8 cellular contexts compared by ENCODE assay signal in genomic region chr6:4647414-4648365, GRCh38.
DNase-seq lines count a peak whose midpoint lies in the region; ATAC-seq and TF ChIP-seq lines count a peak whose summit lies in the region.

No MANE protein-coding gene starts in this region.

- no peak overlapping the region for H3K27ac ChIP-seq in RWPE2 (ENCODE audit: poor library complexity, severe bottlenecking)
- no peak overlapping the region for H3K27ac ChIP-seq in spleen

- H3K4me1 ChIP-seq in BE2C (no peaks in the 10 kb centered on the region), RWPE2 (ENCODE audit: insufficient read depth, poor library complexity, severe bottlenecking) (peaks cover 11% of the 10 kb centered on the region), spleen (peaks cover 0 to 15% (median 9%) of the 10 kb centered on the region in 6 donors)

- intact Hi-C loops in spleen (cut with DNase I; ENCODE audit: low total_unique reads) = no loop called here

- WGBS in spleen, 5 donors = 22 to 24% (median 23%) methylated on average over 20 to 22 of the region's 22 CpGs

- H3K27me3 ChIP-seq in BE2C (peaks cover 4% of the 10 kb centered on the region), RWPE2 (ENCODE audit: insufficient read depth, poor library complexity, severe bottlenecking) (no peaks in the 10 kb centered on the region), spleen (replicated peaks in 1 of 7) (peaks cover 0 to 16% (median 7%) of the 10 kb centered on the region in 7 donors)

- H3K36me3 ChIP-seq in BE2C (no peaks in the 10 kb centered on the region), RWPE2 (ENCODE audit: low read depth) (no peaks in the 10 kb centered on the region), spleen (no peaks in the 10 kb centered on the region)

- H3K4me3 ChIP-seq in BE2C (ENCODE audit: low read depth, low read length) = peak overlapping the region; percentile 33
- no peak overlapping the region for H3K4me3 ChIP-seq in RWPE2 (ENCODE audit: severe bottlenecking)
- H3K4me3 ChIP-seq in spleen = peak overlapping the region in 4 of 8 donors; percentile 3 to 53 (median 14)

- TF ChIP-seq POLR2A in spleen (IDR thresholded peaks at IDR 0.05) = no peak

- ATAC-seq in RWPE2 (ENCODE audit: low read depth) (peak; percentile 72), GM18858 (IDR thresholded peaks at IDR 0.05; ENCODE audit: unreplicated experiment) (no peak)

- DNase-seq in BE2C = peak; percentile 72
- peak; percentile 68 for DNase-seq in HT-29 (ENCODE audit: low spot score)
- no peak for DNase-seq in RWPE2 (ENCODE audit: low spot score)
- DNase-seq in dedifferentiated amniotic fluid mesenchymal stem cell (ENCODE audit: extremely low spot score) = peak; percentile 68
- DNase-seq in kidney glomerular epithelial cell (lab: John Stamatoyannopoulos, UW) = peak; percentile 65
- peak; percentile 76 for DNase-seq in spleen
- DNase-seq in GM13977 (ENCODE audit: low spot score) = no peak

- in situ Hi-C loops in GM13977 (cut with MboI; ENCODE audit: low pct_unique_long_range_greater_than_20kb, low sequenced_read_pairs, unreplicated experiment) = no loop called here

- TF ChIP-seq CTCF in BE2C (IDR thresholded peaks at IDR 0.05; ENCODE audit: low read depth, low read length) = no peak
- TF ChIP-seq CTCF in RWPE2 (IDR thresholded peaks at IDR 0.05; ENCODE audit: poor library complexity, severe bottlenecking) = no peak
- TF ChIP-seq CTCF in spleen (IDR thresholded peaks at IDR 0.05 in 8 of 11, conservative IDR thresholded peaks at IDR 0.05 in 3 of 11) = no peak
- TF ChIP-seq CTCF in GM13977 (IDR thresholded peaks at IDR 0.05; ENCODE audit: extremely low read depth, insufficient read depth, missing control alignments) = no peak

- H3K9me3 ChIP-seq in BE2C (no peaks in the 10 kb centered on the region), RWPE2 (ENCODE audit: severe bottlenecking) (no peaks in the 10 kb centered on the region), spleen (peaks cover 0 to 11% (median 7%) of the 10 kb centered on the region in 8 donors)

Comparison
In these comparisons a context has a peak if more than half of its experiments do, and no peak if none do; other contexts are left out.
1. DNase-seq: peak in BE2C (single experiment), HT-29 (single experiment), dedifferentiated amniotic fluid mesenchymal stem cell (single experiment), kidney glomerular epithelial cell (single experiment) and spleen (single experiment); none in RWPE2 (single experiment) and GM13977 (single experiment).